1 cellular context compared by ENCODE assay signal in genomic region chr19:47600246-47601179, GRCh38.
TF ChIP-seq lines count a peak whose summit lies in the region.

No MANE protein-coding gene starts in this region.

TF ChIP-seq in HepG2, 621 proteins besides CTCF, POLR2A, EP300 and RAD21 (continued from another document and continues in another):
- peak; percentile 77 for TF ChIP-seq ZGPAT (CRISPR knock-in tag; IDR thresholded peaks at IDR 0.05)
- no peak for TF ChIP-seq PREB (CRISPR knock-in tag; IDR thresholded peaks at IDR 0.05)
- TF ChIP-seq GABPB1 (CRISPR knock-in tag; IDR thresholded peaks at IDR 0.05): peak; percentile 78
- 0 out of 2 replicates have a peak, but pooled peaks have one; percentile 50 for TF ChIP-seq ZNF670 (CRISPR knock-in tag; IDR thresholded peaks at IDR 0.05; ENCODE audit: borderline replicate concordance)
- TF ChIP-seq, protein P1, sequence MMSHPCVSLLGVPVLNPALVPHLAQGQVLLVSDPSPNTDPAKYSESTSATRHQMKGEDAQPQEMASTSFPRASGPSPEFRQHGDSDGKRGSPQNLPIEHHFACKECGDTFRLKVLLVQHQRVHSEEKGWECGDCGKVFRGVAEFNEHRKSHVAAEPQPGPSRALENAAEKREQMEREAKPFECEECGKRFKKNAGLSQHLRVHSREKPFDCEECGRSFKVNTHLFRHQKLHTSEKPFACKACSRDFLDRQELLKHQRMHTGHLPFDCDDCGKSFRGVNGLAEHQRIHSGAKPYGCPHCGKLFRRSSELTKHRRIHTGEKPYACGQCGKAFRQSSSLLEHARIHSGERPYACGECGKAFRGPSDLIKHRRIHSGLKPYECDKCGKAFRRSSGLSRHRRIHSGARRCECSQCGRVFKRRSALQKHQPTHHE (CRISPR knock-in tag; IDR thresholded peaks at IDR 0.05; ENCODE audit: borderline replicate concordance): peak; percentile 88; the same call in 1 of the 2 replicates
- 0 out of 2 replicates have a peak, but pooled peaks have one; percentile 37 for TF ChIP-seq ZNF619 (CRISPR knock-in tag; IDR thresholded peaks at IDR 0.05)
- no peak for TF ChIP-seq ZNF180 (CRISPR knock-in tag; IDR thresholded peaks at IDR 0.05; ENCODE audit: borderline replicate concordance, low read depth)
- TF ChIP-seq SMAD3 (CRISPR knock-in tag; IDR thresholded peaks at IDR 0.05): no peak
- TF ChIP-seq ZNF225 (CRISPR knock-in tag; IDR thresholded peaks at IDR 0.05): no peak; the same call in 1 of the 2 replicates
- TF ChIP-seq ZNF546 (CRISPR knock-in tag; conservative IDR thresholded peaks at IDR 0.05): peak; percentile 60; the same call in 1 of the 2 replicates
- no peak for TF ChIP-seq ZNF597 (CRISPR knock-in tag; IDR thresholded peaks at IDR 0.05)
- peak; percentile 79 for TF ChIP-seq ZMYM2 (CRISPR knock-in tag; IDR thresholded peaks at IDR 0.05)
- 0 out of 2 replicates have a peak, but pooled peaks have one; percentile 16 for TF ChIP-seq HNF4A (CRISPR knock-in tag; IDR thresholded peaks at IDR 0.05)
- peak; percentile 47; the same call in 1 of the 2 replicates for TF ChIP-seq NKX3-1 (CRISPR knock-in tag; IDR thresholded peaks at IDR 0.05)
- no peak for TF ChIP-seq ESRRA (CRISPR knock-in tag; IDR thresholded peaks at IDR 0.05; ENCODE audit: low read depth)
- no peak for TF ChIP-seq ZBTB44 (CRISPR knock-in tag; IDR thresholded peaks at IDR 0.05)
- no peak for TF ChIP-seq JUNB (CRISPR knock-in tag; IDR thresholded peaks at IDR 0.05; ENCODE audit: borderline replicate concordance)
- 0 out of 2 replicates have a peak, but pooled peaks have one; percentile 14 for TF ChIP-seq THAP9 (CRISPR knock-in tag; IDR thresholded peaks at IDR 0.05; ENCODE audit: borderline replicate concordance)
- TF ChIP-seq KLF11 (CRISPR knock-in tag; IDR thresholded peaks at IDR 0.05): no peak
- TF ChIP-seq ARNT (IDR thresholded peaks at IDR 0.05): no peak
- 0 out of 2 replicates have a peak, but pooled peaks have one; percentile 85 for TF ChIP-seq ZFP82 (CRISPR knock-in tag; IDR thresholded peaks at IDR 0.05; ENCODE audit: borderline replicate concordance)
- TF ChIP-seq CHCHD3 (CRISPR knock-in tag; IDR thresholded peaks at IDR 0.05): no peak
- 0 out of 2 replicates have a peak, but pooled peaks have one; percentile 28 for TF ChIP-seq SRY (CRISPR knock-in tag; IDR thresholded peaks at IDR 0.05)
- TF ChIP-seq TEAD3 (CRISPR knock-in tag; optimal IDR thresholded peaks at IDR 0.05; ENCODE audit: borderline replicate concordance): peak; percentile 37
- no peak for TF ChIP-seq ZNF598 (CRISPR knock-in tag; IDR thresholded peaks at IDR 0.05; ENCODE audit: borderline replicate concordance)
- TF ChIP-seq GATA4 (IDR thresholded peaks at IDR 0.05; ENCODE audit: borderline replicate concordance, low read depth): peak; percentile 32; the same call in 1 of the 2 replicates
- TF ChIP-seq HMGXB4 (CRISPR knock-in tag; IDR thresholded peaks at IDR 0.05; ENCODE audit: borderline replicate concordance in 1 of 2, low read depth in 1 of 2): peak; percentile 68 to 70; a peak in 3 of 4 replicates
- TF ChIP-seq SMC3 (IDR thresholded peaks at IDR 0.05; ENCODE audit: low read length): no peak
- no peak for TF ChIP-seq JDP2 (CRISPR knock-in tag; IDR thresholded peaks at IDR 0.05; ENCODE audit: borderline replicate concordance)
- TF ChIP-seq ZNF691 (CRISPR knock-in tag; IDR thresholded peaks at IDR 0.05; ENCODE audit: borderline replicate concordance, low read depth): no peak
- TF ChIP-seq ZFP37 (CRISPR knock-in tag; IDR thresholded peaks at IDR 0.05; ENCODE audit: borderline replicate concordance): no peak
- TF ChIP-seq SAP130 (CRISPR knock-in tag; IDR thresholded peaks at IDR 0.05; ENCODE audit: low read depth): peak; percentile 93
- TF ChIP-seq YY1 (IDR thresholded peaks at IDR 0.05; ENCODE audit: insufficient read depth, insufficient replicate concordance, low read depth, low read length): no peak
- TF ChIP-seq, protein P2, sequence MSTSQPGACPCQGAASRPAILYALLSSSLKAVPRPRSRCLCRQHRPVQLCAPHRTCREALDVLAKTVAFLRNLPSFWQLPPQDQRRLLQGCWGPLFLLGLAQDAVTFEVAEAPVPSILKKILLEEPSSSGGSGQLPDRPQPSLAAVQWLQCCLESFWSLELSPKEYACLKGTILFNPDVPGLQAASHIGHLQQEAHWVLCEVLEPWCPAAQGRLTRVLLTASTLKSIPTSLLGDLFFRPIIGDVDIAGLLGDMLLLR (CRISPR knock-in tag; IDR thresholded peaks at IDR 0.05): 0 out of 2 replicates have a peak, but pooled peaks have one; percentile 53
- TF ChIP-seq, protein P3, sequence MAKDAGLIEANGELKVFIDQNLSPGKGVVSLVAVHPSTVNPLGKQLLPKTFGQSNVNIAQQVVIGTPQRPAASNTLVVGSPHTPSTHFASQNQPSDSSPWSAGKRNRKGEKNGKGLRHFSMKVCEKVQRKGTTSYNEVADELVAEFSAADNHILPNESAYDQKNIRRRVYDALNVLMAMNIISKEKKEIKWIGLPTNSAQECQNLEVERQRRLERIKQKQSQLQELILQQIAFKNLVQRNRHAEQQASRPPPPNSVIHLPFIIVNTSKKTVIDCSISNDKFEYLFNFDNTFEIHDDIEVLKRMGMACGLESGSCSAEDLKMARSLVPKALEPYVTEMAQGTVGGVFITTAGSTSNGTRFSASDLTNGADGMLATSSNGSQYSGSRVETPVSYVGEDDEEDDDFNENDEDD (CRISPR knock-in tag; IDR thresholded peaks at IDR 0.05; ENCODE audit: borderline replicate concordance): peak; percentile 92
- TF ChIP-seq MEF2D (CRISPR knock-in tag; IDR thresholded peaks at IDR 0.05): no peak; the same call in 1 of the 2 replicates
- peak; percentile 75 for TF ChIP-seq ZNF547 (CRISPR knock-in tag; IDR thresholded peaks at IDR 0.05)
- TF ChIP-seq CREM (IDR thresholded peaks at IDR 0.05): 0 out of 2 replicates have a peak, but pooled peaks have one; percentile 26
- no peak for TF ChIP-seq CREM (CRISPR knock-in tag; IDR thresholded peaks at IDR 0.05)
- TF ChIP-seq ZNF317 (CRISPR knock-in tag; IDR thresholded peaks at IDR 0.05): no peak
- peak; percentile 95 for TF ChIP-seq BORCS8-MEF2B (CRISPR knock-in tag; IDR thresholded peaks at IDR 0.05)
- peak; percentile 69; the same call in 1 of the 2 replicates for TF ChIP-seq ZFY (CRISPR knock-in tag; IDR thresholded peaks at IDR 0.05)
- TF ChIP-seq ZNF878 (CRISPR knock-in tag; IDR thresholded peaks at IDR 0.05): peak; percentile 79; the same call in 1 of the 2 replicates
- TF ChIP-seq ZFP41 (CRISPR knock-in tag; IDR thresholded peaks at IDR 0.05; ENCODE audit: borderline replicate concordance): 0 out of 2 replicates have a peak, but pooled peaks have one; percentile 53
- TF ChIP-seq, protein P4, sequence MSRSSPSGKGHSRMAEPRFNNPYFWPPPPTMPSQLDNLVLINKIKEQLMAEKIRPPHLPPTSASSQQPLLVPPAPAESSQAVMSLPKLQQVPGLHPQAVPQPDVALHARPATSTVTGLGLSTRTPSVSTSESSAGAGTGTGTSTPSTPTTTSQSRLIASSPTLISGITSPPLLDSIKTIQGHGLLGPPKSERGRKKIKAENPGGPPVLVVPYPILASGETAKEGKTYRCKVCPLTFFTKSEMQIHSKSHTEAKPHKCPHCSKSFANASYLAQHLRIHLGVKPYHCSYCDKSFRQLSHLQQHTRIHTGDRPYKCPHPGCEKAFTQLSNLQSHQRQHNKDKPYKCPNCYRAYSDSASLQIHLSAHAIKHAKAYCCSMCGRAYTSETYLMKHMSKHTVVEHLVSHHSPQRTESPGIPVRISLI (CRISPR knock-in tag; IDR thresholded peaks at IDR 0.05; ENCODE audit: borderline replicate concordance): peak; percentile 87
- TF ChIP-seq ZNF792 (CRISPR knock-in tag; IDR thresholded peaks at IDR 0.05): peak; percentile 28; the same call in 1 of the 2 replicates
- TF ChIP-seq KDM2A (CRISPR knock-in tag; IDR thresholded peaks at IDR 0.05; ENCODE audit: borderline replicate concordance, low read depth): peak; percentile 24; the same call in 1 of the 2 replicates
- TF ChIP-seq KAT2B (IDR thresholded peaks at IDR 0.05; ENCODE audit: borderline replicate concordance, low read depth, low read length): no peak
- no peak for TF ChIP-seq ZNF557 (CRISPR knock-in tag; IDR thresholded peaks at IDR 0.05)
- TF ChIP-seq ZNF572 (CRISPR knock-in tag; IDR thresholded peaks at IDR 0.05): no peak
- peak; percentile 25; the same call in 1 of the 2 replicates for TF ChIP-seq PRMT3 (CRISPR knock-in tag; IDR thresholded peaks at IDR 0.05; ENCODE audit: borderline replicate concordance, low read depth)
- TF ChIP-seq NBN (conservative IDR thresholded peaks at IDR 0.05): no peak
- TF ChIP-seq RXRA (CRISPR knock-in tag; IDR thresholded peaks at IDR 0.05): peak; percentile 62
